Comparison of ENCODE assay signal across 9 cellular contexts in genomic region chr16:51152691-51153261, GRCh38. TPM values are rescaled to one million over a fixed set of nuclear protein-coding genes. Genes with fewer than 3 reads are reported as not detected.
DNase-seq lines count a peak whose midpoint lies in the region; ATAC-seq and TF ChIP-seq lines count a peak whose summit lies in the region.
"Had no signal": no experiment of that assay in that cellular context is flagged by ENCODE, and none has a peak within 500 bp of the region (broad histone marks: within the 10 kb centered on the region; RNA-seq: fewer than 3 reads in every experiment).

No MANE protein-coding gene starts in this region.

- no peak overlapping the region for H3K27ac Mint-ChIP-seq in activated naive CD4-positive, alpha-beta T cell treated with anti-CD3 and anti-CD28 coated beads, Interleukin-2, amount 50 U/mL, for 24 hours

- H3K27me3 Mint-ChIP-seq in activated naive CD4-positive, alpha-beta T cell treated with anti-CD3 and anti-CD28 coated beads, Interleukin-2, amount 50 U/mL, for 24 hours, result peaks cover 44% of the 10 kb centered on the region

- H3K36me3 ChIP-seq in mesodermal cell (ENCODE audit: control insufficient read depth, insufficient read depth, low read length) (peaks cover 6% of the 10 kb centered on the region), urinary bladder (ENCODE audit: insufficient read depth) (no peaks in the 10 kb centered on the region)

- 0% methylated on average over 9 to 25 of the region's 51 CpGs for WGBS in mesodermal cell (ENCODE audit: insufficient coverage in 2 of 2), 2 experiments
- 1% methylated on average over 51 of the region's 51 CpGs for WGBS in urinary bladder

- H3K4me1 ChIP-seq in mesodermal cell (ENCODE audit: control insufficient read depth, insufficient read depth, low read length, poor library complexity, severe bottlenecking) (peaks cover 19% of the 10 kb centered on the region), urinary bladder (ENCODE audit: insufficient read depth) (peaks cover 7% of the 10 kb centered on the region)

- H3K9me3 Mint-ChIP-seq in activated naive CD4-positive, alpha-beta T cell treated with anti-CD3 and anti-CD28 coated beads, Interleukin-2, amount 50 U/mL, for 24 hours, result no peaks in the 10 kb centered on the region

- H3K36me3 Mint-ChIP-seq in activated naive CD4-positive, alpha-beta T cell treated with anti-CD3 and anti-CD28 coated beads, Interleukin-2, amount 50 U/mL, for 24 hours, result no peaks in the 10 kb centered on the region

- H3K9me3 ChIP-seq in mesodermal cell (ENCODE audit: control insufficient read depth, low read length), result no peaks in the 10 kb centered on the region

- H3K4me1 Mint-ChIP-seq in activated naive CD4-positive, alpha-beta T cell treated with anti-CD3 and anti-CD28 coated beads, Interleukin-2, amount 50 U/mL, for 24 hours, result peaks cover 5% of the 10 kb centered on the region

- no peak for ATAC-seq in GM21825 (IDR thresholded peaks at IDR 0.05; ENCODE audit: unreplicated experiment)
- no peak for ATAC-seq in HG03378 (IDR thresholded peaks at IDR 0.05; ENCODE audit: unreplicated experiment)

- TF ChIP-seq CTCF in coronary artery (IDR thresholded peaks at IDR 0.05), result no peak

- peak overlapping the region; percentile 75 for H3K4me3 ChIP-seq in coronary artery
- peak overlapping the region; percentile 95 for H3K4me3 ChIP-seq in mesodermal cell (ENCODE audit: extremely low read depth, insufficient read depth, low read length, poor library complexity, severe bottlenecking)
- peak overlapping the region; percentile 64 for H3K4me3 ChIP-seq in urinary bladder (ENCODE audit: low read depth, low read length)

- no peak for DNase-seq in activated naive CD4-positive, alpha-beta T cell (lab: John Stamatoyannopoulos, UW)
- DNase-seq in coronary artery (ENCODE audit: low spot score), result no peak
- no peak for DNase-seq in NCI-H2029 (lab: John Stamatoyannopoulos, UW)
- DNase-seq: cerebellar nuclear complex had no signal

- H3K27ac ChIP-seq in coronary artery (no peak overlapping the region), mesodermal cell (ENCODE audit: low read depth, low read length, severe bottlenecking) (peak overlapping the region; percentile 93), urinary bladder (ENCODE audit: low read depth) (peak overlapping the region; percentile 13)

- H3K4me3 Mint-ChIP-seq in activated naive CD4-positive, alpha-beta T cell treated with anti-CD3 and anti-CD28 coated beads, Interleukin-2, amount 50 U/mL, for 24 hours, result peak overlapping the region; percentile 36

RNA-seq across cellular contexts. Expression of gene SALL1, which starts 1.7 kb away (rescaled TPM):
- 45.4 TPM for polyA plus RNA-seq in mesodermal cell (2013, experiment 1 of 2)
- 36.0 TPM for polyA plus RNA-seq in mesodermal cell (2013, experiment 2 of 2)
- 1.0 TPM for total RNA-seq in urinary bladder
- 4.1 TPM for polyA plus RNA-seq in urinary bladder

Comparison
In these comparisons a context has a peak if more than half of its experiments do, and no peak if none do; other contexts are left out.
1. H3K27ac ChIP-seq: peak in mesodermal cell (single experiment) and urinary bladder (single experiment); none in coronary artery (0 of 2).
2. Peak in every context shown above with its lines, with median percentiles within 50 percentile points of each other: H3K4me3 ChIP-seq.